ENCODE assay signal across 15 cellular contexts in the genomic region with DNA sequence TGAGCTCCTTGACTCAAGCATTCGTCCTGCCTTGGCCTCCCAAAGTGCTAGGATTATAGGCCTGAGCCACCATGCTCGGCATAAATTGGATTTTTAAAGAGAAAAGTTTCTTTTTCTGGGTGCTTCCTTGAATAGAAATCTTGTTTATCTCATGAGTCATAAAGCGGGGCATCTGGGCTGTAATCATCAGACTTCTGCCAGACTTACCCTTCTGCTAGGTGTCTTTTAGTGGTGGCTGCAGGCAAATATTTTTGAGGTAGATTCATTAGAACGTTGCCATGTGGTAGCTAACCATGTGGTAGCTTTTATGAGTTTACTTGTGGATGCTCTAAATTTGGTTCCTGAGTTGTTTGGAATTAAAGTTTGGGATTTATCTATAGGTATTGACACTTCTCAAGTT. TPM values are rescaled to one million over a fixed set of nuclear protein-coding genes. Genes with fewer than 3 reads are reported as not detected.
DNase-seq lines count a peak whose midpoint lies in the region; ATAC-seq and FAIRE-seq lines count a peak whose summit lies in the region.
"Had no signal": no experiment of that assay in that cellular context is flagged by ENCODE, and none has a peak within 500 bp of the region (broad histone marks: within the 10 kb centered on the region; RNA-seq: fewer than 3 reads in every experiment).

No MANE protein-coding gene starts in this region.

- no peak overlapping the region for H2AK5ac ChIP-seq in trophoblast cell (ENCODE audit: low read length)

- peak overlapping the region; percentile 46 for H2BK5ac ChIP-seq in trophoblast cell (ENCODE audit: low read depth, low read length, poor library complexity)

- DNase-seq in H4 (ENCODE audit: low spot score) (peak; percentile 70), RCC 7860 (ENCODE audit: low spot score) (peak; percentile 63), dermis blood vessel endothelial cell (peak; percentile 73), trophoblast cell (peak; percentile 72 to 79), NCI-H1694 (lab: John Stamatoyannopoulos, UW) (no peak)
- DNase-seq: cerebellar nuclear complex, GDM1, hippocampal formation, KBM-7, naive B cell, NCI-H345, substantia nigra had no signal

- H3K27ac ChIP-seq in trophoblast cell (ENCODE audit: low read depth, low read length) = peak overlapping the region; percentile 84

- peak overlapping the region; percentile 81 for H2BK120ac ChIP-seq in trophoblast cell (ENCODE audit: insufficient read depth, low read length, poor library complexity)

- peak; percentile 79 for FAIRE-seq in RCC 7860 (lab: Jason Lieb, UNC)

- H3K4me1 ChIP-seq in trophoblast cell (ENCODE audit: control insufficient read depth in 1 of 2, insufficient read depth in 2 of 2, low read length in 2 of 2) = peaks cover 26 to 52% of the 10 kb centered on the region in 2 experiments

- H3K4ac ChIP-seq in trophoblast cell (ENCODE audit: low read depth, low read length) = peak overlapping the region; percentile 6

- H3K18ac ChIP-seq in trophoblast cell (ENCODE audit: low read length) = peak overlapping the region; percentile 25

- H3K79me2 ChIP-seq in trophoblast cell (ENCODE audit: control insufficient read depth, insufficient read depth, low read length, poor library complexity) = peaks cover 33% of the 10 kb centered on the region

- no peak overlapping the region for H3K23ac ChIP-seq in trophoblast cell (ENCODE audit: low read length)

- H3K4me3 ChIP-seq in trophoblast cell (ENCODE audit: low read depth, low read length) = no peak overlapping the region

- peak overlapping the region; percentile 80 for H2BK12ac ChIP-seq in trophoblast cell (ENCODE audit: low read length)

- H2AFZ ChIP-seq in trophoblast cell (ENCODE audit: insufficient read depth, low read length, poor library complexity) = no peak overlapping the region

- peak overlapping the region; percentile 81 for H4K91ac ChIP-seq in trophoblast cell (ENCODE audit: low read depth, low read length)

- H4K12ac ChIP-seq in trophoblast cell (ENCODE audit: low read depth, low read length) = no peak overlapping the region

- H4K8ac ChIP-seq in trophoblast cell (ENCODE audit: low read depth, low read length) = no peak overlapping the region

- H3K4me2 ChIP-seq in trophoblast cell (ENCODE audit: low read length) = peak overlapping the region; percentile 24

- H3K79me1 ChIP-seq in trophoblast cell (ENCODE audit: low read length) = peaks cover 23% of the 10 kb centered on the region

- no peaks in the 10 kb centered on the region for H3K9me3 ChIP-seq in trophoblast cell (ENCODE audit: insufficient read depth, low read depth, low read length)

- peak overlapping the region; percentile 35 for H3K14ac ChIP-seq in trophoblast cell (ENCODE audit: low read length)

- H3K36me3 ChIP-seq in trophoblast cell (ENCODE audit: control insufficient read depth in 1 of 2, insufficient read depth in 2 of 2, low read length in 2 of 2) = peaks cover 17% of the 10 kb centered on the region in 2 experiments

- ATAC-seq in HG03108 (IDR thresholded peaks at IDR 0.05; ENCODE audit: unreplicated experiment) (no peak), GM18873 (IDR thresholded peaks at IDR 0.05; ENCODE audit: low FRiP score, unreplicated experiment) (no peak), HG03354 (IDR thresholded peaks at IDR 0.05; ENCODE audit: poor library complexity, severe bottlenecking, unreplicated experiment) (no peak)

- no peak overlapping the region for H3K9ac ChIP-seq in trophoblast cell (ENCODE audit: low read length)

- no CpG with 5 or more reads among the region's 4 CpGs for WGBS in trophoblast cell (ENCODE audit: extremely low coverage, insufficient coverage, insufficient read length)

- H3K27me3 ChIP-seq in trophoblast cell (ENCODE audit: insufficient read depth, low read length) = no peaks in the 10 kb centered on the region

RNA-seq across cellular contexts. Expression of a gene that starts 13.4 kb away (rescaled TPM):
- total RNA-seq in H4 (2014; rRNA removed; shearing (Covaris generic)) = 20.4 and 27.5 TPM in 2 replicates
- 38.1 and 66.9 TPM in 2 replicates for total RNA-seq in dermis blood vessel endothelial cell
- 23.9 and 26.5 TPM in 2 replicates for polyA plus RNA-seq in trophoblast cell (2013)

RNA-seq across cellular contexts. Expression of a gene that starts 32.0 kb away (rescaled TPM):
- 29.2 and 43.0 TPM in 2 replicates for total RNA-seq in H4 (2014; rRNA removed; shearing (Covaris generic))
- total RNA-seq in dermis blood vessel endothelial cell = 46.4 and 130 TPM in 2 replicates
- 33.2 and 33.8 TPM in 2 replicates for polyA plus RNA-seq in trophoblast cell (2013)
